ENCODE assay signal across 17 cellular contexts in genomic region chr5:88377240-88377639, GRCh38.
A peak's percentile ranks its signal among the peaks of the same experiment; 100 is the strongest.
DNase-seq lines count a peak whose midpoint lies in the region; FAIRE-seq and TF ChIP-seq lines count a peak whose summit lies in the region.
"Had no signal": no experiment of that assay in that cellular context is flagged by ENCODE, and none has a peak within 500 bp of the region (broad histone marks: within the 10 kb centered on the region; RNA-seq: fewer than 3 reads in every experiment).

No MANE protein-coding gene starts in this region.

- H3K9me3 ChIP-seq in Loucy (ENCODE audit: insufficient read depth, low read depth, low read length) (peaks cover 52% of the 10 kb centered on the region), small intestine (ENCODE audit: control insufficient read depth, low read depth) (no peaks in the 10 kb centered on the region)

- peak overlapping the region; percentile 67 for H3K9ac ChIP-seq in Loucy (ENCODE audit: low read depth, low read length, poor library complexity, severe bottlenecking)

- H3K27ac ChIP-seq in small intestine (ENCODE audit: low read depth in 1 of 2, low read length in 1 of 2): no peak overlapping the region
- H3K27ac ChIP-seq: 22Rv1 had no signal

- peak overlapping the region; percentile 71 for H3K4me2 ChIP-seq in Loucy (ENCODE audit: low read depth, low read length, poor library complexity, severe bottlenecking)

- H3K4me1 ChIP-seq in Loucy (ENCODE audit: insufficient read depth, low read length, poor library complexity, severe bottlenecking) (peaks cover 42% of the 10 kb centered on the region), small intestine (ENCODE audit: control insufficient read depth in 2 of 2, insufficient read depth in 1 of 2, low read depth in 1 of 2, low read length in 1 of 2) (peaks cover 0 to 2% of the 10 kb centered on the region in 2 donors)

- WGBS in small intestine, 3 donors: 24 to 50% (median 28%) methylated on average over 2 of the region's 2 CpGs

- no peak overlapping the region for H2AFZ ChIP-seq in Loucy (ENCODE audit: low read length)

- no peaks in the 10 kb centered on the region for H3K79me2 ChIP-seq in Loucy (ENCODE audit: insufficient read depth, low read length)

- H3K36me3 ChIP-seq in Loucy (ENCODE audit: insufficient read depth, low read length) (peaks cover 4% of the 10 kb centered on the region), small intestine (ENCODE audit: control insufficient read depth in 2 of 2, insufficient read depth in 2 of 2, low read length in 2 of 2) (no peaks in the 10 kb centered on the region)

- no peak for TF ChIP-seq CTCF in D721Med (IDR thresholded peaks at IDR 0.05; ENCODE audit: insufficient read depth, missing control alignments)
- TF ChIP-seq CTCF in Loucy (conservative IDR thresholded peaks at IDR 0.05; ENCODE audit: low read length): no peak

- no peaks in the 10 kb centered on the region for H3K27me3 ChIP-seq in Loucy (ENCODE audit: insufficient read depth, low read length, poor library complexity, severe bottlenecking)
- H3K27me3 ChIP-seq in small intestine (ENCODE audit: control insufficient read depth in 2 of 2, insufficient read depth in 2 of 2, low read length in 2 of 2): no peaks in the 10 kb centered on the region

- peaks cover 23% of the 10 kb centered on the region for H3F3A ChIP-seq in Loucy (ENCODE audit: low read depth)

- H3K4me3 ChIP-seq in Loucy (ENCODE audit: low read length, poor library complexity, severe bottlenecking): peak overlapping the region; percentile 55
- H3K4me3 ChIP-seq in small intestine (ENCODE audit: low read depth in 1 of 2, low read length in 2 of 2): no peak overlapping the region

- DNase-seq in DMS 273 (lab: John Stamatoyannopoulos, UW; ENCODE audit: unreplicated experiment): peak; percentile 13
- no peak for DNase-seq in DMS 273 treated with DMSO at 0.1 percent for 48 hours (lab: John Stamatoyannopoulos, UW)
- no peak for DNase-seq in D721Med (ENCODE audit: insufficient read length, low spot score)
- DNase-seq in cerebellar cortex (ENCODE audit: low spot score): peak; percentile 36
- no peak for DNase-seq in activated CD8-positive, alpha-beta memory T cell treated with anti-CD3 and anti-CD28 coated beads, Interleukin-2, amount 50 U/mL, for 48 hours
- no peak for DNase-seq in NCI-H345 treated with DMSO at 0.1 percent for 48 hours (lab: John Stamatoyannopoulos, UW; ENCODE audit: unreplicated experiment)
- no peak for DNase-seq in small intestine
- DNase-seq: CD8-positive, alpha-beta T cell; COR-L47; DMS79 treated with DMSO at 0.1 percent for 48 hours; EL; GDM1; GOT3; H9 had no signal

- peak; percentile 11 for FAIRE-seq in D721Med (lab: Jason Lieb, UNC)
- FAIRE-seq in small intestine (lab: Jason Lieb, UNC): no peak
- FAIRE-seq: GM12892 had no signal

- no peaks in the 10 kb centered on the region for H3K9me2 ChIP-seq in Loucy (replicated peaks; ENCODE audit: low read depth, low read length)

- no peaks in the 10 kb centered on the region for H4K20me1 ChIP-seq in Loucy (ENCODE audit: insufficient read depth, low read length, poor library complexity, severe bottlenecking)

Comparison
In these comparisons a context has a peak if more than half of its experiments do, and no peak if none do; other contexts are left out.
1. DNase-seq: peak in DMS 273 (single experiment) and cerebellar cortex (single experiment); none in DMS 273 treated with DMSO at 0.1 percent for 48 hours (single experiment), D721Med (single experiment), activated CD8-positive, alpha-beta memory T cell treated with anti-CD3 and anti-CD28 coated beads, Interleukin-2, amount 50 U/mL, for 48 hours (single experiment), NCI-H345 treated with DMSO at 0.1 percent for 48 hours (single experiment) and small intestine (single experiment).